ENCODE assay signal across 11 cellular contexts in genomic region chr5:150141544-150142188, GRCh38. TPM values are rescaled to one million over a fixed set of nuclear protein-coding genes. Genes with fewer than 3 reads are reported as not detected.
A peak's percentile ranks its signal among the peaks of the same experiment; 100 is the strongest.
DNase-seq lines count a peak whose midpoint lies in the region; ATAC-seq and TF ChIP-seq lines count a peak whose summit lies in the region.
"Had no signal": no experiment of that assay in that cellular context is flagged by ENCODE, and none has a peak within 500 bp of the region (broad histone marks: within the 10 kb centered on the region; RNA-seq: fewer than 3 reads in every experiment).

No MANE protein-coding gene starts in this region.

- H3K27me3 ChIP-seq in adrenal gland (no peaks in the 10 kb centered on the region), hepatocyte (no peaks in the 10 kb centered on the region)

- no peaks in the 10 kb centered on the region for H3K9me2 ChIP-seq in hepatocyte (replicated peaks; ENCODE audit: insufficient read depth)

- H3K9me3 ChIP-seq in adrenal gland (replicated peaks in 1 of 3): no peaks in the 10 kb centered on the region
- no peaks in the 10 kb centered on the region for H3K9me3 ChIP-seq in hepatocyte (ENCODE audit: low read depth)

- WGBS in adrenal gland, 4 donors: 71 to 81% (median 75%) methylated on average over 8 to 9 of the region's 9 CpGs
- WGBS in hepatocyte (ENCODE audit: low lambda C conversion rate, missing lambda C conversion rate): 57% methylated on average over 9 of the region's 9 CpGs

- intact Hi-C loops in adrenal gland (cut with DNase I): no loop called here

- peak overlapping the region in 3 of 5 donors; percentile 56 to 92 (median 82) for H3K27ac ChIP-seq in adrenal gland
- peak overlapping the region; percentile 93 for H3K27ac ChIP-seq in hepatocyte

- TF ChIP-seq CTCF in adrenal gland (IDR thresholded peaks at IDR 0.05) (no peak), hepatocyte (IDR thresholded peaks at IDR 0.05; ENCODE audit: poor library complexity) (no peak)

- no peaks in the 10 kb centered on the region for H4K20me1 ChIP-seq in hepatocyte (ENCODE audit: insufficient read depth, poor library complexity, severe bottlenecking)

- peaks cover 36% of the 10 kb centered on the region for H3K79me2 ChIP-seq in hepatocyte

- TF ChIP-seq POLR2A in adrenal gland (IDR thresholded peaks at IDR 0.05): no peak

- DNase-seq in EL (peak; percentile 96), adrenal gland (no peak), hepatocyte (ENCODE audit: low spot score) (no peak), skeletal muscle cell (ENCODE audit: low read depth) (peak; percentile 49), activated gamma-delta T cell treated with Interleukin-2 at 50 U/mL for 16 hours (no peak)
- DNase-seq: activated CD4-positive, alpha-beta T cell treated with anti-CD3 and anti-CD28 coated beads for 1 hour; Karpas-422; stimulated activated CD4-positive, alpha-beta T cell treated with anti-CD3 and anti-CD28 coated beads, Interleukin-4, amount 100 ng/mL, for 1 hour had no signal

- H3K36me3 ChIP-seq in adrenal gland (replicated peaks in 1 of 2) (no peaks in the 10 kb centered on the region), hepatocyte (replicated peaks; ENCODE audit: insufficient read depth, low read depth) (no peaks in the 10 kb centered on the region)

- H3K4me1 ChIP-seq in adrenal gland (replicated peaks in 1 of 2) (peaks cover 30 to 81% of the 10 kb centered on the region in 2 donors), hepatocyte (ENCODE audit: insufficient read depth) (peaks cover 92% of the 10 kb centered on the region)

- no peak overlapping the region for H2AFZ ChIP-seq in hepatocyte

- ATAC-seq in HG02798 (IDR thresholded peaks at IDR 0.05; ENCODE audit: poor library complexity, unreplicated experiment) (no peak), HG03139 (IDR thresholded peaks at IDR 0.05; ENCODE audit: unreplicated experiment) (no peak), HG03432 (IDR thresholded peaks at IDR 0.05; ENCODE audit: unreplicated experiment) (no peak)

- no peak overlapping the region for H3K4me3 ChIP-seq in adrenal gland
- no peak overlapping the region for H3K4me3 ChIP-seq in hepatocyte
- H3K4me3 ChIP-seq in skeletal muscle cell (ENCODE audit: low read depth, low read length): no peak overlapping the region

- H3K4me2 ChIP-seq in hepatocyte: no peak overlapping the region

RNA-seq across cellular contexts. Expression of gene PDGFRB, which starts 14.0 kb away (rescaled TPM):
- total RNA-seq in adrenal gland (100 to 1,000 TPM in 1 of 8 donors, 10 to 100 TPM in 7; 54.8 to 188 (median 80.1) TPM), hepatocyte (36.8 and 55.1 TPM in 2 replicates)
- polyA plus RNA-seq in adrenal gland (10 to 100 TPM; 21.3 to 55.7 (median 37.2) TPM), hepatocyte (55.2 and 62.9 TPM in 2 replicates)

RNA-seq across cellular contexts. Expression of gene CDX1, which starts 24.9 kb away (rescaled TPM):
- total RNA-seq in adrenal gland: under 1 TPM in 2 of 8 donors, not detected in 6; 0.23 to 0.32 TPM
- polyA plus RNA-seq in adrenal gland: under 1 TPM in 2 of 3 donors, not detected in 1; 0.17 to 0.24 TPM
- 54.6 and 58.2 TPM in 2 replicates for total RNA-seq in hepatocyte
- 43.3 and 46.9 TPM in 2 replicates for polyA plus RNA-seq in hepatocyte

RNA-seq across cellular contexts. Expression of gene SLC6A7, which starts 48.2 kb away (rescaled TPM):
- total RNA-seq in adrenal gland: not detected
- not detected for polyA plus RNA-seq in adrenal gland
- total RNA-seq in hepatocyte: 0.88 and 1.1 TPM in 2 replicates
- 0.39 and 0.99 TPM in 2 replicates for polyA plus RNA-seq in hepatocyte

RNA-seq across cellular contexts. Expression of gene CSF1R, which starts 55.3 kb away (rescaled TPM):
- total RNA-seq in adrenal gland (100 to 1,000 TPM in 2 of 8 donors, 10 to 100 TPM in 6; 37.2 to 165 (median 94.4) TPM), hepatocyte (4.5 and 4.7 TPM in 2 replicates)
- polyA plus RNA-seq in adrenal gland (10 to 100 TPM; 17.9 to 20.0 (median 19.0) TPM), hepatocyte (3.6 and 5.1 TPM in 2 replicates)

Comparison
In these comparisons a context has a peak if more than half of its experiments do, and no peak if none do; other contexts are left out.
1. DNase-seq: peak in EL (single experiment) and skeletal muscle cell (single experiment); none in adrenal gland (0 of 7), hepatocyte (single experiment) and activated gamma-delta T cell treated with Interleukin-2 at 50 U/mL for 16 hours (single experiment).
2. RNA of gene CDX1, which starts 24.9 kb away (total RNA-seq): 54.6 to 58.2 TPM in hepatocyte; 0.23 to 0.32 TPM in adrenal gland; every median in the first group is over 10 times any median in the second.